ENCODE assay signal across 8 cellular contexts in genomic region chr14:20469890-20470858, GRCh38. TPM values are rescaled to one million over a fixed set of nuclear protein-coding genes. Genes with fewer than 3 reads are reported as not detected.
DNase-seq lines count a peak whose midpoint lies in the region; FAIRE-seq and TF ChIP-seq lines count a peak whose summit lies in the region.

No MANE protein-coding gene starts in this region.

- no peak for FAIRE-seq in H54 (lab: Jason Lieb, UNC)

- H3K36me3 ChIP-seq in iPS-15b (ENCODE audit: control insufficient read depth, insufficient read depth, low read length) (peaks cover 19% of the 10 kb centered on the region), skeletal muscle tissue (ENCODE audit: control insufficient read depth in 3 of 3, insufficient read depth in 3 of 3, low read length in 3 of 3) (peaks cover 0 to 6% (median 3%) of the 10 kb centered on the region in 3 donors)

- H3K4me3 ChIP-seq in astrocyte of the spinal cord (ENCODE audit: low read depth, low read length) (peak overlapping the region; percentile 75), iPS-15b (ENCODE audit: low read depth, low read length) (peak overlapping the region; percentile 99), skeletal muscle tissue (ENCODE audit: low read length in 3 of 3) (peak overlapping the region; percentile 83 to 92 (median 91))

- no peaks in the 10 kb centered on the region for H3K9me3 ChIP-seq in iPS-15b (ENCODE audit: control insufficient read depth, insufficient read depth, low read length)
- H3K9me3 ChIP-seq in skeletal muscle tissue (ENCODE audit: control insufficient read depth in 3 of 3, low read length in 3 of 3), result no peaks in the 10 kb centered on the region

- peak overlapping the region; percentile 77 for H3K27ac ChIP-seq in skeletal muscle tissue (ENCODE audit: low read depth, low read length)

- no peak for TF ChIP-seq CTCF in astrocyte of the spinal cord (IDR thresholded peaks at IDR 0.05; ENCODE audit: low read depth, low read length)

- DNase-seq in GM03348 (ENCODE audit: low spot score) (peak; percentile 74), GOT3 (lab: John Stamatoyannopoulos, UW) (peak; percentile 12), Kasumi-1 (lab: John Stamatoyannopoulos, UW) (peak; percentile 82 to 89), T-helper 1 cell (peak in 4 of 5 donors; percentile 17 to 73 (median 27)), astrocyte of the spinal cord (ENCODE audit: low read depth, low spot score) (peak; percentile 28), H54 (ENCODE audit: insufficient read length, low spot score) (no peak)

- peaks cover 8% of the 10 kb centered on the region for H3K4me1 ChIP-seq in iPS-15b (ENCODE audit: control insufficient read depth, insufficient read depth, low read length)
- peaks cover 14 to 20% (median 18%) of the 10 kb centered on the region in 3 donors for H3K4me1 ChIP-seq in skeletal muscle tissue (ENCODE audit: control insufficient read depth in 3 of 3, insufficient read depth in 3 of 3, low read length in 3 of 3)

- no peak for TF ChIP-seq POLR2A in H54 (IDR thresholded peaks at IDR 0.05; ENCODE audit: low read depth, low read length)

- H3K9ac ChIP-seq in iPS-15b (ENCODE audit: low read depth, low read length), result peak overlapping the region; percentile 91
- peak overlapping the region; percentile 79 to 87 (median 86) for H3K9ac ChIP-seq in skeletal muscle tissue (ENCODE audit: low read depth in 1 of 3, low read length in 3 of 3)

- H3K27me3 ChIP-seq in iPS-15b (ENCODE audit: control insufficient read depth, insufficient read depth, low read length) (no peaks in the 10 kb centered on the region), skeletal muscle tissue (ENCODE audit: control insufficient read depth in 3 of 3, insufficient read depth in 3 of 3, low read length in 3 of 3) (no peaks in the 10 kb centered on the region)

- in situ Hi-C loops in astrocyte of the spinal cord (cut with HindIII; ENCODE audit: low sequenced_read_pairs), result no loop called here

RNA-seq across cellular contexts. Expression of gene PNP, which starts 1.0 kb away (rescaled TPM):
- 13.6 TPM for total RNA-seq in skeletal muscle tissue

RNA-seq across cellular contexts. Expression of gene PIP4P1, which starts 8.9 kb away (rescaled TPM):
- total RNA-seq in skeletal muscle tissue, result 13.0 TPM

RNA-seq across cellular contexts. Expression of gene APEX1, which starts 15.1 kb away (rescaled TPM):
- total RNA-seq in skeletal muscle tissue, result 64.2 TPM

RNA-seq across cellular contexts. Expression of gene OSGEP, which starts 15.6 kb away (rescaled TPM):
- total RNA-seq in skeletal muscle tissue, result 26.6 TPM

RNA-seq across cellular contexts. Expression of gene KLHL33, which starts 34.2 kb away (rescaled TPM):
- 2.1 TPM for total RNA-seq in skeletal muscle tissue
